13 cellular contexts compared by ENCODE assay signal in the genomic region with DNA sequence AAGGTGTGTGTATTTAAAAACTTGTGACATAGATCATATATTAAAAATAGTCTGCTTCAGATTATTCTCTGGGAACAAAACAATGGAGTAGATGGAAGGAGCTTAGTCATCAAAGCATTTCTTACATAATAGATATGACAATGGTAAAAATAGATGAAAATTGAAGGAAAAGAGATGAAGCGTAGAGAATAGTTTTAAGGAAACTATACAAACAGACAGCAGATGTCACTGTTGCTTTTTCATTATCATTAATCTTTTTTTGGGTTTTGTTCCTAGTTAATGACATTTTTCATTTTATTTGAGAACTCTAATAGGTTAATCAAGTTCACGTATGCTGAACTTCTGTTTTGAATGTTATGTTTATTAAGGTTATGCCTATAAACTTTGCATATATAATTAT.
DNase-seq lines count a peak whose midpoint lies in the region; ATAC-seq and TF ChIP-seq lines count a peak whose summit lies in the region.
"Had no signal": no experiment of that assay in that cellular context is flagged by ENCODE, and none has a peak within 500 bp of the region (broad histone marks: within the 10 kb centered on the region; RNA-seq: fewer than 3 reads in every experiment).

No MANE protein-coding gene starts in this region.

- no peak overlapping the region for H3K27ac ChIP-seq in psoas muscle
- H3K27ac ChIP-seq: coronary artery had no signal

- intact Hi-C loops in psoas muscle (cut with DNase I), result no loop called here

- no peaks in the 10 kb centered on the region for H3K9me3 ChIP-seq in adipocyte (ENCODE audit: control insufficient read depth, low read length)
- H3K9me3 ChIP-seq in psoas muscle, result no peaks in the 10 kb centered on the region

- peak; percentile 53; the same call in 1 of the 2 replicates for TF ChIP-seq CTCF in LNCAP (IDR thresholded peaks at IDR 0.05)
- peak; percentile 13 for TF ChIP-seq CTCF in psoas muscle (IDR thresholded peaks at IDR 0.05)

- no peak for ATAC-seq in psoas muscle
- ATAC-seq: stimulated activated naive CD8-positive, alpha-beta T cell treated with anti-CD3 and anti-CD28 coated beads, Interleukin-15, amount 100 ng/mL, for 72 hours had no signal

- H3K4me1 ChIP-seq in adipocyte (ENCODE audit: control insufficient read depth, insufficient read depth, low read length) (no peaks in the 10 kb centered on the region), psoas muscle (no peaks in the 10 kb centered on the region)

- H3K4me3 ChIP-seq in adipocyte (ENCODE audit: low read length) (no peak overlapping the region), psoas muscle (no peak overlapping the region)
- H3K4me3 ChIP-seq: coronary artery had no signal

- no peak overlapping the region for H3K9ac ChIP-seq in adipocyte (ENCODE audit: low read length)

- DNase-seq in NCI-H2171 treated with DMSO at 0.1 percent for 48 hours (lab: John Stamatoyannopoulos, UW), result peak; percentile 9
- no peak for DNase-seq in NCI-H2171 (lab: John Stamatoyannopoulos, UW)
- peak; percentile 3 for DNase-seq in adipocyte (ENCODE audit: low read depth)
- no peak for DNase-seq in psoas muscle
- no peak for DNase-seq in cerebellum (ENCODE audit: low spot score)
- no peak for DNase-seq in HK-2 (ENCODE audit: unreplicated experiment)
- no peak for DNase-seq in stimulated activated CD4-positive, alpha-beta T cell treated with anti-CD3 and anti-CD28 coated beads, Interleukin-4, amount 100 ng/mL, for 4 hours
- DNase-seq: GDM1; IMR-90; NCI-H446 treated with DMSO at 0.1 percent for 48 hours; stimulated activated naive CD8-positive, alpha-beta T cell treated with anti-CD3 and anti-CD28 coated beads, Interleukin-15, amount 100 ng/mL, for 72 hours had no signal

- H3K27me3 ChIP-seq in adipocyte (replicated peaks; ENCODE audit: control insufficient read depth, insufficient read depth, low read length) (no peaks in the 10 kb centered on the region), psoas muscle (ENCODE audit: insufficient read depth in 3 of 3, low read length in 2 of 3) (peaks cover 0 to 2% (median 0%) of the 10 kb centered on the region in 3 donors)

- H3K36me3 ChIP-seq in adipocyte (ENCODE audit: control insufficient read depth, insufficient read depth, low read length, severe bottlenecking) (no peaks in the 10 kb centered on the region), psoas muscle (ENCODE audit: insufficient read depth in 1 of 2, low read depth in 1 of 2) (no peaks in the 10 kb centered on the region)

- 47 to 51% (median 48%) methylated on average over 2 of the region's 2 CpGs for WGBS in psoas muscle, 3 donors

Comparison
In these comparisons a context has a peak if more than half of its experiments do, and no peak if none do; other contexts are left out.
1. DNase-seq: peak in NCI-H2171 treated with DMSO at 0.1 percent for 48 hours (single experiment) and adipocyte (single experiment); none in NCI-H2171 (single experiment), psoas muscle (0 of 2), cerebellum (single experiment), HK-2 (single experiment) and stimulated activated CD4-positive, alpha-beta T cell treated with anti-CD3 and anti-CD28 coated beads, Interleukin-4, amount 100 ng/mL, for 4 hours (0 of 2).